ENCODE assay signal across 1 cellular context in genomic region chr5:124651663-124652513, GRCh38.
TF ChIP-seq lines count a peak whose summit lies in the region.

No MANE protein-coding gene starts in this region.

TF ChIP-seq in K562, 482 proteins besides CTCF, POLR2A, EP300 and RAD21 (continued from another document and continues in another):
- TF ChIP-seq, protein P1, sequence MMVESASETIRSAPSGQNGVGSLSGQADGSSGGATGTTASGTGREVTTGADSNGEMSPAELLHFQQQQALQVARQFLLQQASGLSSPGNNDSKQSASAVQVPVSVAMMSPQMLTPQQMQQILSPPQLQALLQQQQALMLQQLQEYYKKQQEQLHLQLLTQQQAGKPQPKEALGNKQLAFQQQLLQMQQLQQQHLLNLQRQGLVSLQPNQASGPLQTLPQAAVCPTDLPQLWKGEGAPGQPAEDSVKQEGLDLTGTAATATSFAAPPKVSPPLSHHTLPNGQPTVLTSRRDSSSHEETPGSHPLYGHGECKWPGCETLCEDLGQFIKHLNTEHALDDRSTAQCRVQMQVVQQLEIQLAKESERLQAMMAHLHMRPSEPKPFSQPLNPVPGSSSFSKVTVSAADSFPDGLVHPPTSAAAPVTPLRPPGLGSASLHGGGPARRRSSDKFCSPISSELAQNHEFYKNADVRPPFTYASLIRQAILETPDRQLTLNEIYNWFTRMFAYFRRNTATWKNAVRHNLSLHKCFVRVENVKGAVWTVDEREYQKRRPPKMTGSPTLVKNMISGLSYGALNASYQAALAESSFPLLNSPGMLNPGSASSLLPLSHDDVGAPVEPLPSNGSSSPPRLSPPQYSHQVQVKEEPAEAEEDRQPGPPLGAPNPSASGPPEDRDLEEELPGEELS (CRISPR knock-in tag; IDR thresholded peaks at IDR 0.05; ENCODE audit: borderline replicate concordance) = 0 out of 2 replicates have a peak, but pooled peaks have one; percentile 19
- TF ChIP-seq KHSRP (IDR thresholded peaks at IDR 0.05) = 0 out of 2 replicates have a peak, but pooled peaks have one; percentile 61
- TF ChIP-seq NCOA6 (IDR thresholded peaks at IDR 0.05) = no peak
- no peak; the same call in 1 of the 2 replicates for TF ChIP-seq ZNF175 (CRISPR knock-in tag; IDR thresholded peaks at IDR 0.05; ENCODE audit: low read depth)
- TF ChIP-seq, protein P2, sequence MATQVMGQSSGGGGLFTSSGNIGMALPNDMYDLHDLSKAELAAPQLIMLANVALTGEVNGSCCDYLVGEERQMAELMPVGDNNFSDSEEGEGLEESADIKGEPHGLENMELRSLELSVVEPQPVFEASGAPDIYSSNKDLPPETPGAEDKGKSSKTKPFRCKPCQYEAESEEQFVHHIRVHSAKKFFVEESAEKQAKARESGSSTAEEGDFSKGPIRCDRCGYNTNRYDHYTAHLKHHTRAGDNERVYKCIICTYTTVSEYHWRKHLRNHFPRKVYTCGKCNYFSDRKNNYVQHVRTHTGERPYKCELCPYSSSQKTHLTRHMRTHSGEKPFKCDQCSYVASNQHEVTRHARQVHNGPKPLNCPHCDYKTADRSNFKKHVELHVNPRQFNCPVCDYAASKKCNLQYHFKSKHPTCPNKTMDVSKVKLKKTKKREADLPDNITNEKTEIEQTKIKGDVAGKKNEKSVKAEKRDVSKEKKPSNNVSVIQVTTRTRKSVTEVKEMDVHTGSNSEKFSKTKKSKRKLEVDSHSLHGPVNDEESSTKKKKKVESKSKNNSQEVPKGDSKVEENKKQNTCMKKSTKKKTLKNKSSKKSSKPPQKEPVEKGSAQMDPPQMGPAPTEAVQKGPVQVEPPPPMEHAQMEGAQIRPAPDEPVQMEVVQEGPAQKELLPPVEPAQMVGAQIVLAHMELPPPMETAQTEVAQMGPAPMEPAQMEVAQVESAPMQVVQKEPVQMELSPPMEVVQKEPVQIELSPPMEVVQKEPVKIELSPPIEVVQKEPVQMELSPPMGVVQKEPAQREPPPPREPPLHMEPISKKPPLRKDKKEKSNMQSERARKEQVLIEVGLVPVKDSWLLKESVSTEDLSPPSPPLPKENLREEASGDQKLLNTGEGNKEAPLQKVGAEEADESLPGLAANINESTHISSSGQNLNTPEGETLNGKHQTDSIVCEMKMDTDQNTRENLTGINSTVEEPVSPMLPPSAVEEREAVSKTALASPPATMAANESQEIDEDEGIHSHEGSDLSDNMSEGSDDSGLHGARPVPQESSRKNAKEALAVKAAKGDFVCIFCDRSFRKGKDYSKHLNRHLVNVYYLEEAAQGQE (CRISPR knock-in tag; IDR thresholded peaks at IDR 0.05; ENCODE audit: low read depth) = 0 out of 2 replicates have a peak, but pooled peaks have one; percentile 67
- TF ChIP-seq ATF6 (CRISPR knock-in tag; IDR thresholded peaks at IDR 0.05) = peak; percentile 83; the same call in 1 of the 2 replicates
- no peak for TF ChIP-seq ZNF143 (CRISPR knock-in tag; IDR thresholded peaks at IDR 0.05)
- no peak for TF ChIP-seq HOXB6 (CRISPR knock-in tag; IDR thresholded peaks at IDR 0.05; ENCODE audit: borderline replicate concordance)
- TF ChIP-seq CSDE1 (IDR thresholded peaks at IDR 0.05) = no peak
- no peak for TF ChIP-seq ZNF436 (CRISPR knock-in tag; IDR thresholded peaks at IDR 0.05)
- TF ChIP-seq STAT5A (IDR thresholded peaks at IDR 0.05; ENCODE audit: borderline replicate concordance, low read length) = peak; percentile 96
- TF ChIP-seq CUX1 (CRISPR knock-in tag; IDR thresholded peaks at IDR 0.05) = no peak
- no peak for TF ChIP-seq LARP7 (IDR thresholded peaks at IDR 0.05)
- peak; percentile 96 for TF ChIP-seq CXXC5 (CRISPR knock-in tag; IDR thresholded peaks at IDR 0.05)
- no peak for TF ChIP-seq ILF3 (IDR thresholded peaks at IDR 0.05; ENCODE audit: borderline replicate concordance)
- no peak for TF ChIP-seq PURB (CRISPR knock-in tag; IDR thresholded peaks at IDR 0.05; ENCODE audit: low read depth)
- TF ChIP-seq TEAD1 (CRISPR knock-in tag; IDR thresholded peaks at IDR 0.05) = peak in 1 of 2 experiments; percentile 69; a peak in 2 of 4 replicates
- peak in 1 of 2 experiments; percentile 88; a peak in 2 of 4 replicates for TF ChIP-seq ETV6 (IDR thresholded peaks at IDR 0.05; ENCODE audit: borderline replicate concordance in 1 of 2, low read depth in 2 of 2, low read length in 1 of 2)
- no peak for TF ChIP-seq ETV6 (CRISPR knock-in tag; IDR thresholded peaks at IDR 0.05; ENCODE audit: borderline replicate concordance)
- TF ChIP-seq MTA3 (IDR thresholded peaks at IDR 0.05; ENCODE audit: borderline replicate concordance) = peak; percentile 97
- TF ChIP-seq ZFX (CRISPR knock-in tag; IDR thresholded peaks at IDR 0.05) = peak; percentile 54
- TF ChIP-seq, protein P3, sequence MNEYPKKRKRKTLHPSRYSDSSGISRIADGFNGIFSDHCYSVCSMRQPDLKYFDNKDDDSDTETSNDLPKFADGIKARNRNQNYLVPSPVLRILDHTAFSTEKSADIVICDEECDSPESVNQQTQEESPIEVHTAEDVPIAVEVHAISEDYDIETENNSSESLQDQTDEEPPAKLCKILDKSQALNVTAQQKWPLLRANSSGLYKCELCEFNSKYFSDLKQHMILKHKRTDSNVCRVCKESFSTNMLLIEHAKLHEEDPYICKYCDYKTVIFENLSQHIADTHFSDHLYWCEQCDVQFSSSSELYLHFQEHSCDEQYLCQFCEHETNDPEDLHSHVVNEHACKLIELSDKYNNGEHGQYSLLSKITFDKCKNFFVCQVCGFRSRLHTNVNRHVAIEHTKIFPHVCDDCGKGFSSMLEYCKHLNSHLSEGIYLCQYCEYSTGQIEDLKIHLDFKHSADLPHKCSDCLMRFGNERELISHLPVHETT (CRISPR knock-in tag; conservative IDR thresholded peaks at IDR 0.05 in 1 of 2, IDR thresholded peaks at IDR 0.05 in 1 of 2) = peak in 1 of 2 experiments; percentile 78; a peak in 1 of 4 replicates
- TF ChIP-seq MIER1 (IDR thresholded peaks at IDR 0.05; ENCODE audit: low read depth) = 0 out of 2 replicates have a peak, but pooled peaks have one; percentile 21
- no peak; the same call in 1 of the 2 replicates for TF ChIP-seq ZBTB7A (IDR thresholded peaks at IDR 0.05; ENCODE audit: borderline replicate concordance, control insufficient read depth, low read depth, low read length)
- TF ChIP-seq ILK (tag; IDR thresholded peaks at IDR 0.05; ENCODE audit: borderline replicate concordance, low read depth) = no peak
- peak; percentile 95 for TF ChIP-seq RNF2 (IDR thresholded peaks at IDR 0.05)
- TF ChIP-seq POLR2H (tag; IDR thresholded peaks at IDR 0.05; ENCODE audit: low read depth) = 0 out of 2 replicates have a peak, but pooled peaks have one; percentile 16
- no peak for TF ChIP-seq ZNF174 (CRISPR knock-in tag; IDR thresholded peaks at IDR 0.05)
- no peak for TF ChIP-seq TFE3 (CRISPR knock-in tag; IDR thresholded peaks at IDR 0.05)
- TF ChIP-seq ETS1 (conservative IDR thresholded peaks at IDR 0.05; ENCODE audit: control insufficient read depth, low read depth, low read length) = peak; percentile 68; the same call in 1 of the 2 replicates
- no peak for TF ChIP-seq NR3C1 (CRISPR knock-in tag; IDR thresholded peaks at IDR 0.05)
- no peak for TF ChIP-seq FOXJ3 (CRISPR knock-in tag; IDR thresholded peaks at IDR 0.05)
- TF ChIP-seq ETV1 (tag; conservative IDR thresholded peaks at IDR 0.05; ENCODE audit: low read depth) = peak; percentile 96
- no peak for TF ChIP-seq BMI1 (IDR thresholded peaks at IDR 0.05; ENCODE audit: low read length)
- TF ChIP-seq, protein P4, sequence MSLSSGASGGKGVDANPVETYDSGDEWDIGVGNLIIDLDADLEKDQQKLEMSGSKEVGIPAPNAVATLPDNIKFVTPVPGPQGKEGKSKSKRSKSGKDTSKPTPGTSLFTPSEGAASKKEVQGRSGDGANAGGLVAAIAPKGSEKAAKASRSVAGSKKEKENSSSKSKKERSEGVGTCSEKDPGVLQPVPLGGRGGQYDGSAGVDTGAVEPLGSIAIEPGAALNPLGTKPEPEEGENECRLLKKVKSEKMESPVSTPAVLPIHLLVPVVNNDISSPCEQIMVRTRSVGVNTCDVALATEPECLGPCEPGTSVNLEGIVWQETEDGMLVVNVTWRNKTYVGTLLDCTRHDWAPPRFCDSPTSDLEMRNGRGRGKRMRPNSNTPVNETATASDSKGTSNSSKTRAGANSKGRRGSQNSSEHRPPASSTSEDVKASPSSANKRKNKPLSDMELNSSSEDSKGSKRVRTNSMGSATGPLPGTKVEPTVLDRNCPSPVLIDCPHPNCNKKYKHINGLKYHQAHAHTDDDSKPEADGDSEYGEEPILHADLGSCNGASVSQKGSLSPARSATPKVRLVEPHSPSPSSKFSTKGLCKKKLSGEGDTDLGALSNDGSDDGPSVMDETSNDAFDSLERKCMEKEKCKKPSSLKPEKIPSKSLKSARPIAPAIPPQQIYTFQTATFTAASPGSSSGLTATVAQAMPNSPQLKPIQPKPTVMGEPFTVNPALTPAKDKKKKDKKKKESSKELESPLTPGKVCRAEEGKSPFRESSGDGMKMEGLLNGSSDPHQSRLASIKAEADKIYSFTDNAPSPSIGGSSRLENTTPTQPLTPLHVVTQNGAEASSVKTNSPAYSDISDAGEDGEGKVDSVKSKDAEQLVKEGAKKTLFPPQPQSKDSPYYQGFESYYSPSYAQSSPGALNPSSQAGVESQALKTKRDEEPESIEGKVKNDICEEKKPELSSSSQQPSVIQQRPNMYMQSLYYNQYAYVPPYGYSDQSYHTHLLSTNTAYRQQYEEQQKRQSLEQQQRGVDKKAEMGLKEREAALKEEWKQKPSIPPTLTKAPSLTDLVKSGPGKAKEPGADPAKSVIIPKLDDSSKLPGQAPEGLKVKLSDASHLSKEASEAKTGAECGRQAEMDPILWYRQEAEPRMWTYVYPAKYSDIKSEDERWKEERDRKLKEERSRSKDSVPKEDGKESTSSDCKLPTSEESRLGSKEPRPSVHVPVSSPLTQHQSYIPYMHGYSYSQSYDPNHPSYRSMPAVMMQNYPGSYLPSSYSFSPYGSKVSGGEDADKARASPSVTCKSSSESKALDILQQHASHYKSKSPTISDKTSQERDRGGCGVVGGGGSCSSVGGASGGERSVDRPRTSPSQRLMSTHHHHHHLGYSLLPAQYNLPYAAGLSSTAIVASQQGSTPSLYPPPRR (CRISPR knock-in tag; IDR thresholded peaks at IDR 0.05; ENCODE audit: borderline replicate concordance) = 0 out of 2 replicates have a peak, but pooled peaks have one; percentile 65
- TF ChIP-seq U2AF1 (optimal IDR thresholded peaks at IDR 0.05; ENCODE audit: low read depth, low read length) = peak; percentile 80
- TF ChIP-seq BRD9 (IDR thresholded peaks at IDR 0.05; ENCODE audit: low read depth, partially characterized antibody) = peak; percentile 36
